In the genomic region with DNA sequence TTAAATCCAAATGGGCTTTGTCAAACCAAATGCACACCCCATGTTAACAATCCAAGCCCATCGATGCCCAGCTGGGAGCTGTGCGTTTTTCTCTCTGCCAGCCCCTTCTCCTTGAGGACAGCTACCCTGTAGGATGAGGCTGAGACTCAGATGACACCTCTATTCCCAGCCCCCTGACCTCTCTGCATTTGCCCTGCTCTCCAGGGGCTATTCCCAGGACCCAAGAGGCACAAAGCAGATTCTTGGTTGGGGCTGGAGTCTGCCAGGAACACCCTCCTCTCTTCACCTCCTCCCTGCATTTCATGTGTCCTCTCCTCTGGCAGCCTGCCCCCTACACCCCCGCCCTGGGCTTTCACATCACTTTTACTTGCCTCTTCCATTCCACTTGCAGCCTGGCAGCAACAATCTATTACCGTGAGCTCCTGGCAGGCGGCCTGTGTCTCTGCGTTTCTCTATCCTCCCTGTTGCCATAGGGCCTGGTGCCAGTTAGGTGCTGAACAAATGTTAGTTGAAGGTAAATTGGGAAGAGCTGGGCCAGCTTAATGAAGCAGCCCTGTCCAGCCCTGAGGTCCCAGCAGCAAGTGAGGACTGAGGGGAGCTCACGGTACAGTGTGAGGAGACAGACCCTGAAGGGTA, we compare ENCODE assay signal across 20 cellular contexts. TPM values are rescaled to one million over a fixed set of nuclear protein-coding genes. Genes with fewer than 3 reads are reported as not detected.
DNase-seq lines count a peak whose midpoint lies in the region; ATAC-seq and TF ChIP-seq lines count a peak whose summit lies in the region.
"Had no signal": no experiment of that assay in that cellular context is flagged by ENCODE, and none has a peak within 500 bp of the region (broad histone marks: within the 10 kb centered on the region; RNA-seq: fewer than 3 reads in every experiment).

No MANE protein-coding gene starts in this region.

- H3K79me2 ChIP-seq in Karpas-422 (ENCODE audit: low read length), result no peaks in the 10 kb centered on the region

- TF ChIP-seq CTCF in heart left ventricle (IDR thresholded peaks at IDR 0.05) (no peak), WERI-Rb-1 (IDR thresholded peaks at IDR 0.05; ENCODE audit: low read depth, low read length) (no peak), right atrium auricular region (IDR thresholded peaks at IDR 0.05) (no peak), GM13976 (IDR thresholded peaks at IDR 0.05; ENCODE audit: borderline replicate concordance, control extremely low read depth, extremely low read depth, insufficient read depth, missing control alignments) (no peak)

- no peaks in the 10 kb centered on the region for H3K9me3 Mint-ChIP-seq in activated T-cell treated with anti-CD3 and anti-CD28 coated beads, Interleukin-2, amount 50 U/mL, for 24 hours
- H3K9me3 Mint-ChIP-seq: activated T-helper 1 cell treated with anti-CD3 and anti-CD28 coated beads, Interleukin-12 subunit alpha, Interleukin-12 subunit beta, Interleukin-2, Interleukin-4 antibody, amounts not matched to agents 30 ng/mL and 10 ng/mL and 1 ng/mL, durations not matched to agents 14 hours and 24 hours and 36 hours had no signal

- H3K9me3 ChIP-seq in heart left ventricle, result no peaks in the 10 kb centered on the region
- no peaks in the 10 kb centered on the region for H3K9me3 ChIP-seq in WERI-Rb-1 (ENCODE audit: severe bottlenecking)
- H3K9me3 ChIP-seq in right atrium auricular region, result no peaks in the 10 kb centered on the region
- H3K9me3 ChIP-seq in Karpas-422 (ENCODE audit: low read length), result no peaks in the 10 kb centered on the region
- H3K9me3 ChIP-seq: gastroesophageal sphincter, MG63, ovary, uterus had no signal

- H3K36me3 Mint-ChIP-seq in activated T-cell treated with anti-CD3 and anti-CD28 coated beads, Interleukin-2, amount 50 U/mL, for 24 hours (ENCODE audit: low read depth), result no peaks in the 10 kb centered on the region

- no peak for TF ChIP-seq POLR2A in heart left ventricle (IDR thresholded peaks at IDR 0.05)

- in situ Hi-C loops in GM13976 (cut with MboI; ENCODE audit: low sequenced_read_pairs, unreplicated experiment), result no loop called here

- intact Hi-C loops in heart left ventricle (cut with DNase I), result no loop called here
- intact Hi-C loops in cardiac septum (cut with DNase I), result no loop called here

- no peak overlapping the region for H3K27ac Mint-ChIP-seq in activated T-cell treated with anti-CD3 and anti-CD28 coated beads, Interleukin-2, amount 50 U/mL, for 24 hours
- H3K27ac Mint-ChIP-seq: activated naive CD8-positive, alpha-beta T cell; activated T-helper 1 cell treated with anti-CD3 and anti-CD28 coated beads, Interleukin-12 subunit alpha, Interleukin-12 subunit beta, Interleukin-2, Interleukin-4 antibody, amounts not matched to agents 30 ng/mL and 10 ng/mL and 1 ng/mL, durations not matched to agents 14 hours and 24 hours and 36 hours had no signal

- H2AFZ ChIP-seq in Karpas-422 (ENCODE audit: low read length), result no peak overlapping the region

- no peaks in the 10 kb centered on the region for H3K9me2 ChIP-seq in Karpas-422 (replicated peaks; ENCODE audit: insufficient read depth, low read length)

- H3K4me1 Mint-ChIP-seq in activated T-cell treated with anti-CD3 and anti-CD28 coated beads, Interleukin-2, amount 50 U/mL, for 24 hours (ENCODE audit: low read depth), result no peaks in the 10 kb centered on the region

- H3K4me1 ChIP-seq in heart left ventricle (no peaks in the 10 kb centered on the region), right atrium auricular region (no peaks in the 10 kb centered on the region), Karpas-422 (ENCODE audit: low read length) (no peaks in the 10 kb centered on the region)
- H3K4me1 ChIP-seq: gastroesophageal sphincter, uterus had no signal

- no peak overlapping the region for H3K9ac ChIP-seq in Karpas-422 (ENCODE audit: low read length)

- DNase-seq in heart left ventricle, result peak in 2 of 5 donors; percentile 25 to 60
- DNase-seq in cardiac septum (ENCODE audit: low spot score), result no peak
- DNase-seq in WERI-Rb-1, result peak; percentile 7
- DNase-seq in right atrium auricular region (ENCODE audit: low spot score), result peak; percentile 32
- DNase-seq in activated T-cell treated with anti-CD3 and anti-CD28 coated beads, Interleukin-2, amount 50 U/mL, for 24 hours, result no peak
- no peak for DNase-seq in GM13976 (ENCODE audit: low spot score)
- DNase-seq in Karpas-422, result no peak
- no peak for DNase-seq in inferior parietal cortex (ENCODE audit: extremely low spot score)
- DNase-seq: activated CD4-positive, alpha-beta T cell treated with anti-CD3 and anti-CD28 coated beads, Interleukin-2, amount 50 U/mL, for 48 hours; brain microvascular endothelial cell; dermis blood vessel endothelial cell; EL; MG63; ovary; stimulated activated CD4-positive, alpha-beta T cell treated with anti-CD3 and anti-CD28 coated beads, Interleukin-2, amount 100 ng/mL, for 48 hours; uterus had no signal

- no peak overlapping the region for H3K4me3 Mint-ChIP-seq in activated T-cell treated with anti-CD3 and anti-CD28 coated beads, Interleukin-2, amount 50 U/mL, for 24 hours
- H3K4me3 Mint-ChIP-seq: activated naive CD8-positive, alpha-beta T cell; activated T-helper 1 cell treated with anti-CD3 and anti-CD28 coated beads, Interleukin-12 subunit alpha, Interleukin-12 subunit beta, Interleukin-2, Interleukin-4 antibody, amounts not matched to agents 30 ng/mL and 10 ng/mL and 1 ng/mL, durations not matched to agents 14 hours and 24 hours and 36 hours had no signal

- H3K36me3 ChIP-seq in heart left ventricle (no peaks in the 10 kb centered on the region), WERI-Rb-1 (peaks cover 27% of the 10 kb centered on the region), right atrium auricular region (no peaks in the 10 kb centered on the region), Karpas-422 (ENCODE audit: insufficient read depth, low read length) (no peaks in the 10 kb centered on the region)
- H3K36me3 ChIP-seq: brain microvascular endothelial cell, gastroesophageal sphincter, MG63, ovary, uterus had no signal

- H3K4me2 ChIP-seq in Karpas-422 (ENCODE audit: low read depth, low read length, poor library complexity, severe bottlenecking), result no peak overlapping the region

- no peaks in the 10 kb centered on the region for H3K27me3 ChIP-seq in heart left ventricle
- H3K27me3 ChIP-seq in WERI-Rb-1 (ENCODE audit: insufficient read depth, low read depth, severe bottlenecking), result no peaks in the 10 kb centered on the region
- H3K27me3 ChIP-seq in right atrium auricular region, result no peaks in the 10 kb centered on the region
- H3K27me3 ChIP-seq in Karpas-422 (ENCODE audit: low read length), result no peaks in the 10 kb centered on the region
- H3K27me3 ChIP-seq: brain microvascular endothelial cell, gastroesophageal sphincter, MG63, ovary, uterus had no signal

- H4K20me1 ChIP-seq in Karpas-422 (ENCODE audit: insufficient read depth, low read depth, low read length), result no peaks in the 10 kb centered on the region

- WGBS in heart left ventricle, 4 donors, result 46 to 61% (median 58%) methylated on average over 7 of the region's 7 CpGs

- H3K27ac ChIP-seq in heart left ventricle (no peak overlapping the region), WERI-Rb-1 (no peak overlapping the region), right atrium auricular region (no peak overlapping the region), Karpas-422 (ENCODE audit: low read length) (no peak overlapping the region)
- H3K27ac ChIP-seq: brain microvascular endothelial cell, gastroesophageal sphincter, ovary, uterus had no signal

- peak in 3 of 4 donors; percentile 30 to 51 (median 39) for ATAC-seq in heart left ventricle
- ATAC-seq: gastroesophageal sphincter had no signal

- no peak overlapping the region for H3K4me3 ChIP-seq in heart left ventricle
- no peak overlapping the region for H3K4me3 ChIP-seq in WERI-Rb-1 (ENCODE audit: low read depth, low read length)
- no peak overlapping the region for H3K4me3 ChIP-seq in right atrium auricular region
- H3K4me3 ChIP-seq in Karpas-422 (ENCODE audit: low read length), result no peak overlapping the region
- H3K4me3 ChIP-seq: gastroesophageal sphincter, MG63, ovary, uterus had no signal

- no peaks in the 10 kb centered on the region for H3K27me3 Mint-ChIP-seq in activated T-cell treated with anti-CD3 and anti-CD28 coated beads, Interleukin-2, amount 50 U/mL, for 24 hours
- H3K27me3 Mint-ChIP-seq: activated naive CD8-positive, alpha-beta T cell had no signal

RNA-seq across cellular contexts. Expression of a gene that starts 51.8 kb away (rescaled TPM):
- 1 to 10 TPM in 8 of 9 donors, under 1 TPM in 1; 0.49 to 7.3 (median 3.7) TPM for total RNA-seq in heart left ventricle
- under 1 TPM; 0.55 to 0.61 TPM for polyA plus RNA-seq in heart left ventricle
- 1.6 TPM for total RNA-seq in cardiac septum
- total RNA-seq in right atrium auricular region, result 1 to 10 TPM; 1.1 to 1.4 TPM
- total RNA-seq in Karpas-422 (2014; rRNA removed; shearing (Covaris generic); ENCODE audit: low replicate concordance), result not detected in 2 replicates
- total RNA-seq: RPMI7951 had no signal

Comparison
In these comparisons a context has a peak if more than half of its experiments do, and no peak if none do; other contexts are left out.
1. DNase-seq: peak in WERI-Rb-1 (single experiment) and right atrium auricular region (single experiment); none in cardiac septum (single experiment), activated T-cell treated with anti-CD3 and anti-CD28 coated beads, Interleukin-2, amount 50 U/mL, for 24 hours (single experiment), GM13976 (single experiment), Karpas-422 (single experiment) and inferior parietal cortex (single experiment).